In genomic region chr1:167520711-167521206, GRCh38 we compare ENCODE assay signal across 25 cellular contexts. TPM values are rescaled to one million over a fixed set of nuclear protein-coding genes. Genes with fewer than 3 reads are reported as not detected.
DNase-seq lines count a peak whose midpoint lies in the region; ATAC-seq, FAIRE-seq and TF ChIP-seq lines count a peak whose summit lies in the region.
"Had no signal": no experiment of that assay in that cellular context is flagged by ENCODE, and none has a peak within 500 bp of the region (broad histone marks: within the 10 kb centered on the region; RNA-seq: fewer than 3 reads in every experiment).

No MANE protein-coding gene starts in this region.

- in situ Hi-C loops in HepG2 (cut with HindIII; ENCODE audit: extremely low pct_ligation_motif_present, low pct_unique_long_range_greater_than_20kb) = no loop called here

- H3K4me3 ChIP-seq in MM.1S (ENCODE audit: low read length) (no peak overlapping the region), adrenal gland (no peak overlapping the region), HepG2 (replicated peaks in 1 of 3; ENCODE audit: insufficient read depth in 1 of 3, low read depth in 2 of 3, low read length in 3 of 3) (no peak overlapping the region)
- H3K4me3 ChIP-seq: prostate gland had no signal

- TF ChIP-seq POLR2A in adrenal gland (IDR thresholded peaks at IDR 0.05) (no peak), HepG2 (IDR thresholded peaks at IDR 0.05; ENCODE audit: insufficient read depth in 1 of 2, low read depth in 2 of 2, low read length in 2 of 2) (no peak)

- H3K4me1 ChIP-seq in MM.1S (ENCODE audit: low read length) (0 out of 2 replicates have a peak, but pooled peaks cover 4% of the 10 kb centered on the region), adrenal gland (replicated peaks in 1 of 2) (no peaks in the 10 kb centered on the region), HepG2 (ENCODE audit: insufficient read depth, low read length) (peaks cover 9% of the 10 kb centered on the region)
- H3K4me1 ChIP-seq: prostate gland had no signal

- H4K20me1 ChIP-seq in MM.1S (ENCODE audit: insufficient read depth, low read length) (no peaks in the 10 kb centered on the region), HepG2 (ENCODE audit: insufficient read depth, low read length) (no peaks in the 10 kb centered on the region)

- no peak for ATAC-seq in HepG2
- ATAC-seq in naive thymus-derived CD8-positive, alpha-beta T cell = no peak
- ATAC-seq: activated T-cell treated with anti-CD3 and anti-CD28 coated beads, Interleukin-2, amount 50 U/mL, for 4 hours; left ventricle myocardium superior had no signal

- DNase-seq in MM.1S (no peak), adrenal gland (peak in 4 of 7 donors; percentile 28 to 52 (median 38)), HepG2 (ENCODE audit: low spot score) (no peak), NCI-H82 (lab: John Stamatoyannopoulos, UW) (no peak), foreskin melanocyte (no peak)
- DNase-seq in stimulated activated CD4-positive, alpha-beta T cell treated with anti-CD3 and anti-CD28 coated beads, Interleukin-12 subunit alpha, Interleukin-12 subunit beta, amount 100 ng/mL, for 4 hours = no peak
- no peak for DNase-seq in naive thymus-derived CD8-positive, alpha-beta T cell
- DNase-seq: activated naive CD4-positive, alpha-beta T cell treated with Interleukin-2 at 50 U/mL for 16 hours; activated T-cell treated with anti-CD3 and anti-CD28 coated beads, Interleukin-2, amount 50 U/mL, for 4 hours; amniotic stem cell; CD4-positive, alpha-beta memory T cell; DMS153; GDM1; Karpas-422; left ventricle myocardium superior; midbrain; NCI-H510A treated with DMSO at 0.1 percent for 48 hours; SHP77; SW 1271 had no signal

- H3K36me3 Mint-ChIP-seq in naive thymus-derived CD8-positive, alpha-beta T cell = peaks cover 0 to 15% (median 10%) of the 10 kb centered on the region in 3 donors

- no peak overlapping the region for H3K4me2 ChIP-seq in MM.1S (ENCODE audit: low read depth, low read length)
- no peak overlapping the region for H3K4me2 ChIP-seq in HepG2 (ENCODE audit: low read depth, low read length)

- H2AFZ ChIP-seq in MM.1S (ENCODE audit: low read length) (no peak overlapping the region), HepG2 (ENCODE audit: low read length) (no peak overlapping the region)

- POLR2A ChIA-PET in HepG2 (lab: Yijun Ruan, JAX) = no interaction called here
- POLR2A ChIA-PET in naive thymus-derived CD8-positive, alpha-beta T cell (lab: Charles Lee) = interaction anchor here (1.0 kb wide), 1 partner anchor 35 kb away, joined by 3 read pairs; no protein-coding TSS in a partner anchor

- no peaks in the 10 kb centered on the region for H3K9me3 ChIP-seq in MM.1S (replicated peaks; ENCODE audit: insufficient read depth, low read length)
- no peaks in the 10 kb centered on the region for H3K9me3 ChIP-seq in adrenal gland (replicated peaks in 1 of 3)
- H3K9me3 ChIP-seq in HepG2 (ENCODE audit: low read length) = no peaks in the 10 kb centered on the region
- H3K9me3 ChIP-seq: prostate gland had no signal

- intact Hi-C loops in adrenal gland (cut with DNase I) = no loop called here
- intact Hi-C loops in HepG2 (cut with micrococcal nuclease; ENCODE audit: unreplicated experiment) = no loop called here

- CTCF ChIA-PET in HepG2 (lab: Yijun Ruan, JAX; ENCODE audit: low intra/inter-chr PET ratio, low total read pairs) = no interaction called here

- no peaks in the 10 kb centered on the region for H3F3A ChIP-seq in MM.1S (ENCODE audit: insufficient read depth, low read length)

- H3K9ac ChIP-seq in MM.1S (ENCODE audit: low read length) (no peak overlapping the region), HepG2 (ENCODE audit: insufficient read depth, low read depth, low read length) (no peak overlapping the region)

- H3K27me3 ChIP-seq in MM.1S (replicated peaks; ENCODE audit: insufficient read depth, low read length) (no peaks in the 10 kb centered on the region), adrenal gland (no peaks in the 10 kb centered on the region), HepG2 (ENCODE audit: control insufficient read depth in 1 of 2, insufficient read depth in 2 of 2, low read length in 2 of 2) (no peaks in the 10 kb centered on the region; a peak in 2 of 5 replicates)

- H3K4me3 Mint-ChIP-seq in naive thymus-derived CD8-positive, alpha-beta T cell = peak overlapping the region in 1 of 10 donors; percentile 16
- H3K4me3 Mint-ChIP-seq: activated T-cell treated with anti-CD3 and anti-CD28 coated beads, Interleukin-2, amount 50 U/mL, for 4 hours; CD4-positive, alpha-beta memory T cell; neural crest cell had no signal

- no peak for TF ChIP-seq EP300 in HepG2 (IDR thresholded peaks at IDR 0.05; ENCODE audit: low read depth in 2 of 2, low read length in 2 of 2)
- TF ChIP-seq EP300 in HepG2 (CRISPR knock-in tag; IDR thresholded peaks at IDR 0.05; ENCODE audit: borderline replicate concordance) = no peak

- peaks cover 17 to 42% (median 22%) of the 10 kb centered on the region in 4 donors for H3K4me1 Mint-ChIP-seq in naive thymus-derived CD8-positive, alpha-beta T cell

- peaks cover 0 to 4% (median 0%) of the 10 kb centered on the region in 9 donors for H3K9me3 Mint-ChIP-seq in naive thymus-derived CD8-positive, alpha-beta T cell
- H3K9me3 Mint-ChIP-seq: activated T-cell treated with anti-CD3 and anti-CD28 coated beads, Interleukin-2, amount 50 U/mL, for 4 hours; CD4-positive, alpha-beta memory T cell had no signal

- no peaks in the 10 kb centered on the region for H3K27me3 Mint-ChIP-seq in naive thymus-derived CD8-positive, alpha-beta T cell
- H3K27me3 Mint-ChIP-seq: CD4-positive, alpha-beta memory T cell had no signal

- no TSS peak for BruUV-seq in HepG2 (replicated peaks; lab: Mats Ljungman, UMichigan)

- FAIRE-seq in HepG2 (lab: Jason Lieb, UNC) = no peak
- FAIRE-seq: endometrium, GM12891 had no signal

- H3K27ac Mint-ChIP-seq in naive thymus-derived CD8-positive, alpha-beta T cell = peak overlapping the region in 5 of 10 donors; percentile 21 to 77 (median 69)

- H3K27ac ChIP-seq in MM.1S (ENCODE audit: low read length) (no peak overlapping the region), adrenal gland (no peak overlapping the region), HepG2 (ENCODE audit: extremely low read length, insufficient read depth, low read length) (no peak overlapping the region)
- H3K27ac ChIP-seq: prostate gland had no signal

- no peak for TF ChIP-seq RAD21 in HepG2 (CRISPR knock-in tag; IDR thresholded peaks at IDR 0.05)

- no peaks in the 10 kb centered on the region for H3K9me2 ChIP-seq in MM.1S (replicated peaks; ENCODE audit: insufficient read depth, low read length)

- TF ChIP-seq CTCF in GM12872 (IDR thresholded peaks at IDR 0.05; ENCODE audit: insufficient read depth, low read depth, low read length) (peak; percentile 19; the same call in 1 of the 3 replicates), MM.1S (IDR thresholded peaks at IDR 0.05; ENCODE audit: low read length) (peak; percentile 25; the same call in 1 of the 2 replicates), adrenal gland (IDR thresholded peaks at IDR 0.05) (no peak), HepG2 (CRISPR knock-in tag; IDR thresholded peaks at IDR 0.05) (peak; percentile 32)

- no peaks in the 10 kb centered on the region for H3K79me2 ChIP-seq in MM.1S (ENCODE audit: low read length)
- H3K79me2 ChIP-seq in HepG2 (ENCODE audit: insufficient read depth, low read length) = no peaks in the 10 kb centered on the region

- H3K36me3 ChIP-seq in MM.1S (replicated peaks; ENCODE audit: insufficient read depth, low read length) = no peaks in the 10 kb centered on the region
- no peaks in the 10 kb centered on the region for H3K36me3 ChIP-seq in adrenal gland (replicated peaks in 1 of 2)
- no peaks in the 10 kb centered on the region for H3K36me3 ChIP-seq in HepG2 (replicated peaks in 1 of 2; ENCODE audit: control insufficient read depth in 1 of 2, insufficient read depth in 2 of 2, low read length in 2 of 2)
- H3K36me3 ChIP-seq: prostate gland had no signal

RNA-seq across cellular contexts. Expression of gene CD247, which starts 2.4 kb away (rescaled TPM):
- total RNA-seq in adrenal gland (1 to 10 TPM in 4 of 8 donors, under 1 TPM in 3, not detected in 1; 0.26 to 2.3 (median 1.4) TPM), HepG2 (2016; rRNA removed; fragmentation: Illumina TruSeq; extraction: Trizol) (0.20 and 0.25 TPM in 2 replicates)
- polyA plus RNA-seq in adrenal gland (1 to 10 TPM in 2 of 3 donors, under 1 TPM in 1; 0.73 to 2.2 (median 1.2) TPM), HepG2 (2011; rRNA removed) (not detected in 2 replicates)
- total RNA-seq in HepG2 (2016; cell fraction: cytosol; rRNA removed; fragmentation: Illumina TruSeq; extraction: Trizol; ENCODE audit: low read depth) = not detected in 2 replicates
- not detected in 2 replicates for total RNA-seq in HepG2 (2016; cell fraction: insoluble cytoplasmic fraction; rRNA removed; fragmentation: Illumina TruSeq; extraction: Trizol)
- total RNA-seq in HepG2 (2016; cell fraction: membrane; rRNA removed; fragmentation: Illumina TruSeq; extraction: Trizol) = 0.38 and 0.43 TPM in 2 replicates
- total RNA-seq in HepG2 (2016; cell fraction: nucleus; rRNA removed; fragmentation: Illumina TruSeq; extraction: Trizol) = not detected in 2 replicates
- 0.03 TPM in 1 of 2 replicates, not detected in the other for polyA plus RNA-seq in HepG2 (2011; cell fraction: cytosol; rRNA removed)
- not detected in 2 replicates for polyA plus RNA-seq in HepG2 (2011; cell fraction: nucleus; rRNA removed)
- polyA plus RNA-seq in HepG2 (2012) = not detected in 2 replicates
- not detected in 2 replicates for polyA plus RNA-seq in HepG2 (2016; cell fraction: cytosol; fragmentation: Illumina TruSeq; extraction: Trizol; ENCODE audit: low read depth)
- 0.22 TPM in 1 of 2 replicates, not detected in the other for polyA plus RNA-seq in HepG2 (2016; cell fraction: insoluble cytoplasmic fraction; fragmentation: Illumina TruSeq; extraction: Trizol; ENCODE audit: low read depth)
- polyA plus RNA-seq in HepG2 (2016; cell fraction: membrane; fragmentation: Illumina TruSeq; extraction: Trizol; ENCODE audit: low read depth) = 0.16 and 0.26 TPM in 2 replicates
- polyA plus RNA-seq in HepG2 (2016; cell fraction: nucleus; fragmentation: Illumina TruSeq; extraction: Trizol; ENCODE audit: insufficient read depth, low read depth) = not detected in 2 replicates
- not detected in 2 replicates for polyA minus RNA-seq in HepG2 (2011; rRNA and poly(A)+ RNA removed; ENCODE audit: low replicate concordance)
- polyA minus RNA-seq in HepG2 (2011; cell fraction: cytosol; rRNA and poly(A)+ RNA removed) = not detected in 2 replicates
- not detected in 2 replicates for polyA minus RNA-seq in HepG2 (2011; cell fraction: nucleus; rRNA and poly(A)+ RNA removed)
- 100 to 1,000 TPM; 300 to 308 TPM for total RNA-seq in naive thymus-derived CD8-positive, alpha-beta T cell
- 100 to 1,000 TPM; 244 to 325 (median 310) TPM for polyA plus RNA-seq in naive thymus-derived CD8-positive, alpha-beta T cell
- total RNA-seq: HT-29 had no signal

RNA-seq across cellular contexts. Expression of gene CREG1, which starts 32.8 kb away (rescaled TPM):
- total RNA-seq in adrenal gland = 100 to 1,000 TPM; 170 to 605 (median 328) TPM
- 100 to 1,000 TPM in 1 of 3 donors, 10 to 100 TPM in 2; 69.8 to 267 (median 86.9) TPM for polyA plus RNA-seq in adrenal gland
- total RNA-seq in HepG2 (2016; rRNA removed; fragmentation: Illumina TruSeq; extraction: Trizol) = 19.1 and 31.3 TPM in 2 replicates
- 6.3 and 7.1 TPM in 2 replicates for total RNA-seq in HepG2 (2016; cell fraction: cytosol; rRNA removed; fragmentation: Illumina TruSeq; extraction: Trizol; ENCODE audit: low read depth)
- 20.2 and 31.0 TPM in 2 replicates for total RNA-seq in HepG2 (2016; cell fraction: insoluble cytoplasmic fraction; rRNA removed; fragmentation: Illumina TruSeq; extraction: Trizol)
- 17.5 and 18.6 TPM in 2 replicates for total RNA-seq in HepG2 (2016; cell fraction: membrane; rRNA removed; fragmentation: Illumina TruSeq; extraction: Trizol)
- total RNA-seq in HepG2 (2016; cell fraction: nucleus; rRNA removed; fragmentation: Illumina TruSeq; extraction: Trizol) = 27.1 and 29.2 TPM in 2 replicates
- polyA plus RNA-seq in HepG2 (2011; rRNA removed) = 26.9 and 33.5 TPM in 2 replicates
- 20.8 and 24.3 TPM in 2 replicates for polyA plus RNA-seq in HepG2 (2011; cell fraction: cytosol; rRNA removed)
- 9.6 and 10.2 TPM in 2 replicates for polyA plus RNA-seq in HepG2 (2011; cell fraction: nucleus; rRNA removed)
- 14.5 and 19.5 TPM in 2 replicates for polyA plus RNA-seq in HepG2 (2012)
- 8.7 and 10.1 TPM in 2 replicates for polyA plus RNA-seq in HepG2 (2016; cell fraction: cytosol; fragmentation: Illumina TruSeq; extraction: Trizol; ENCODE audit: low read depth)
- 22.2 and 23.8 TPM in 2 replicates for polyA plus RNA-seq in HepG2 (2016; cell fraction: insoluble cytoplasmic fraction; fragmentation: Illumina TruSeq; extraction: Trizol; ENCODE audit: low read depth)
- polyA plus RNA-seq in HepG2 (2016; cell fraction: membrane; fragmentation: Illumina TruSeq; extraction: Trizol; ENCODE audit: low read depth) = 17.6 and 19.0 TPM in 2 replicates
- 45.6 and 48.0 TPM in 2 replicates for polyA plus RNA-seq in HepG2 (2016; cell fraction: nucleus; fragmentation: Illumina TruSeq; extraction: Trizol; ENCODE audit: insufficient read depth, low read depth)
- 8.0 and 38.3 TPM in 2 replicates for polyA minus RNA-seq in HepG2 (2011; rRNA and poly(A)+ RNA removed; ENCODE audit: low replicate concordance)
- 12.8 and 13.4 TPM in 2 replicates for polyA minus RNA-seq in HepG2 (2011; cell fraction: cytosol; rRNA and poly(A)+ RNA removed)
- 7.5 and 7.6 TPM in 2 replicates for polyA minus RNA-seq in HepG2 (2011; cell fraction: nucleus; rRNA and poly(A)+ RNA removed)
- 10 to 100 TPM; 13.8 to 15.5 TPM for total RNA-seq in naive thymus-derived CD8-positive, alpha-beta T cell
- 10 to 100 TPM; 14.6 to 26.8 (median 23.3) TPM for polyA plus RNA-seq in naive thymus-derived CD8-positive, alpha-beta T cell

Comparison
In these comparisons a context has a peak if more than half of its experiments do, and no peak if none do; other contexts are left out.
1. CTCF ChIP-seq: peak in GM12872 (single experiment), MM.1S (single experiment) and HepG2 (single experiment); none in adrenal gland (0 of 6).
2. DNase-seq: peak in adrenal gland (4 of 7); none in MM.1S (single experiment), HepG2 (single experiment), NCI-H82 (single experiment), stimulated activated CD4-positive, alpha-beta T cell treated with anti-CD3 and anti-CD28 coated beads, Interleukin-12 subunit alpha, Interleukin-12 subunit beta, amount 100 ng/mL, for 4 hours (single experiment), naive thymus-derived CD8-positive, alpha-beta T cell (0 of 10) and foreskin melanocyte (single experiment).
3. RNA of gene CD247, which starts 2.4 kb away (total RNA-seq): 300 to 308 TPM in naive thymus-derived CD8-positive, alpha-beta T cell; 0.26 to 2.3 TPM in adrenal gland and 0.20 to 0.43 TPM in HepG2; every median in the first group is over 10 times any median in the second.
4. RNA of gene CREG1, which starts 32.8 kb away (total RNA-seq): 170 to 605 TPM in adrenal gland; 6.3 to 31.3 TPM in HepG2 and 13.8 to 15.5 TPM in naive thymus-derived CD8-positive, alpha-beta T cell; every median in the first group is over 4 times any median in the second.